ENCODE assay signal across 8 cellular contexts in the genomic region with DNA sequence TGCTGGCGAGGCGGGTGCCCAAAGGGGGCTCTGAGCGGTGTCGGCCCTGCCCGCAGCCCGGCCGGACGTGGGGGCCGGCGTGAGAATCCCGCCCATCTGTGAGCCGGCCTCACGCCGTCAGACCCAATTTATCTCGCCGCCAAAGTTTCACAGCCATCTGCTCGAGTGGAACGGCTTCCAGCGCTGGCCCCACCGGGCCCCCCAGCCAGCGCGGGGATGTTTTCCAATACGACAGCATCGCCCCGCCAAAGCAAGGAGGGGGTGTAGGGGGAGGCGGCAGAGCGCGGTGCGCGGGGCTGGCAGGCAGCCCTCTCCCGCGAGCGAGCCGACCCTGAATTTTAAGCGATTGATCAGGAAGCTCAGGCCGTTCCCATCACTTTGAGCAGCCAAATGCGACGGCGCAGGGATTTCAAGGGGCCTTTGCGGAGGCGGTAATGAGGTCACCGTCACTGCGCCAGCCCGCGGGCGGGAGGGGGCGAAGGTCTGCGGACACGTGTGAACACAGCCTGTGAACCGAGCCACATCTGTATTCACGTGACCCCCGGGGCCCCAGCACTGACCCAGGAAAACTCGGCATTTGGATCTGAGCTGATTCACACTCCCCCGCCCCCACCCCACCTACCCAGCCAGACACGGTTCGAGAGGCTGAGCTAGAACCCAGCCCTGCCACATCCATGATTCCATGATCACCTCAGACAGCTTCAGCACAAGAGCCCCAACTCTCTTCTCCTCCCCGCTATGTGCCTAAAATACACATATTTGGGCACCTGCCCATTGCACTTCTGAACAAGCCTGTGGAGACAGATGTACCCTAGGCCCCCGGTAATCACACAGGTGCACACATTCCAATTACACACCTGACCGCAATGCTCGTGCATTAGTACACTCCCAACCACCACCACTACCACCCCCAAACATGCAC. TPM values are rescaled to one million over a fixed set of nuclear protein-coding genes. Genes with fewer than 3 reads are reported as not detected.
A peak's percentile ranks its signal among the peaks of the same experiment; 100 is the strongest.
DNase-seq lines count a peak whose midpoint lies in the region; ATAC-seq, FAIRE-seq and TF ChIP-seq lines count a peak whose summit lies in the region.

No MANE protein-coding gene starts in this region.

- H3K36me3 ChIP-seq in SK-N-SH (replicated peaks in 1 of 2; ENCODE audit: control insufficient read depth in 1 of 2, insufficient read depth in 2 of 2, low read length in 1 of 2) (no peaks in the 10 kb centered on the region), K562 (ENCODE audit: control insufficient read depth, insufficient read depth, low read length) (no peaks in the 10 kb centered on the region), smooth muscle cell (ENCODE audit: low read depth) (no peaks in the 10 kb centered on the region)

- no peaks in the 10 kb centered on the region for H4K20me1 ChIP-seq in SK-N-SH (ENCODE audit: insufficient read depth)
- H4K20me1 ChIP-seq in K562 (replicated peaks; ENCODE audit: control insufficient read depth, insufficient read depth, low read length), result 0 out of 2 replicates have a peak, but pooled peaks cover 9% of the 10 kb centered on the region
- no peaks in the 10 kb centered on the region for H4K20me1 ChIP-seq in smooth muscle cell (ENCODE audit: low read depth)

- H3K79me2 ChIP-seq in SK-N-SH (ENCODE audit: insufficient read depth), result no peaks in the 10 kb centered on the region
- H3K79me2 ChIP-seq in K562 (ENCODE audit: control insufficient read depth, insufficient read depth, low read length), result no peaks in the 10 kb centered on the region; the same call in 2 of the 3 replicates
- no peaks in the 10 kb centered on the region for H3K79me2 ChIP-seq in smooth muscle cell (ENCODE audit: low read depth)

- H3K9ac ChIP-seq in SK-N-SH (0 out of 2 replicates have a peak overlapping the region, but pooled peaks have one; percentile 20), K562 (ENCODE audit: insufficient read depth in 1 of 2, low read depth in 2 of 2, low read length in 2 of 2) (peak overlapping the region in 1 of 2 experiments; percentile 53; a peak in 2 of 4 replicates), smooth muscle cell (ENCODE audit: low read depth) (peak overlapping the region; percentile 88)

- TF ChIP-seq POLR2A in K562 (conservative IDR thresholded peaks at IDR 0.05), result no peak

- H3K9me1 ChIP-seq in K562 (ENCODE audit: control insufficient read depth, insufficient read depth, low read length), result peaks cover 5% of the 10 kb centered on the region

- ATAC-seq in HG02759 (IDR thresholded peaks at IDR 0.05; ENCODE audit: unreplicated experiment) (peak; percentile 29), K562 (peak; percentile 42)

- no peak for TF ChIP-seq RAD21 in SK-N-SH (IDR thresholded peaks at IDR 0.05; ENCODE audit: low read length)
- TF ChIP-seq RAD21 in K562 (CRISPR knock-in tag; conservative IDR thresholded peaks at IDR 0.05 in 1 of 2, IDR thresholded peaks at IDR 0.05 in 1 of 2), result no peak

- intact Hi-C loops in K562 (cut with micrococcal nuclease), result no loop called here

- H3K9me2 ChIP-seq in SK-N-SH, result no peaks in the 10 kb centered on the region

- BruUV-seq in K562 (replicated peaks; lab: Mats Ljungman, UMichigan), result no TSS peak

- H3K4me1 ChIP-seq in SK-N-SH (ENCODE audit: control insufficient read depth in 1 of 2, insufficient read depth in 2 of 2, low read depth in 1 of 2, low read length in 1 of 2) (peaks cover 35 to 38% of the 10 kb centered on the region in 2 experiments; a peak in 3 of 4 replicates), K562 (replicated peaks in 1 of 2; ENCODE audit: control insufficient read depth in 2 of 2, insufficient read depth in 2 of 2, low read length in 2 of 2) (peaks cover 35 to 50% of the 10 kb centered on the region in 2 experiments), smooth muscle cell (ENCODE audit: low read depth) (peaks cover 30% of the 10 kb centered on the region)

- TF ChIP-seq CTCF in SK-N-SH (IDR thresholded peaks at IDR 0.05) (no peak), K562 (IDR thresholded peaks at IDR 0.05 in 2 of 3, conservative IDR thresholded peaks at IDR 0.05 in 1 of 3; ENCODE audit: insufficient read depth in 2 of 3, low read depth in 1 of 3, low read length in 3 of 3) (no peak), smooth muscle cell (IDR thresholded peaks at IDR 0.05; ENCODE audit: borderline replicate concordance, insufficient read depth, poor library complexity, severe bottlenecking) (no peak)

- H2AFZ ChIP-seq in SK-N-SH (ENCODE audit: low read depth) (peak overlapping the region; percentile 87; the same call in 1 of the 2 replicates), K562 (ENCODE audit: low read depth, low read length) (peak overlapping the region; percentile 29), smooth muscle cell (ENCODE audit: low read depth) (peak overlapping the region; percentile 2)

- H3K4me2 ChIP-seq in SK-N-SH (peak overlapping the region; percentile 56), K562 (ENCODE audit: insufficient read depth, low read length) (peak overlapping the region; percentile 31), smooth muscle cell (peak overlapping the region; percentile 88)

- no peak for TF ChIP-seq EP300 in SK-N-SH (IDR thresholded peaks at IDR 0.05; ENCODE audit: borderline replicate concordance in 1 of 2, low read depth in 1 of 2, low read length in 1 of 2)
- no peak for TF ChIP-seq EP300 in K562 (IDR thresholded peaks at IDR 0.05; ENCODE audit: low read length)

- DNase-seq in SK-N-SH (peak; percentile 76), K562 (ENCODE audit: extremely low read depth in 1 of 4, low spot score in 3 of 4) (peak; percentile 46 to 77 (median 72)), islet precursor cell (peak; percentile 79), smooth muscle cell (lab: John Stamatoyannopoulos, UW; ENCODE audit: unreplicated experiment) (peak; percentile 72), KG1 (lab: John Stamatoyannopoulos, UW) (no peak), NCI-H2107 treated with DMSO at 0.1 percent for 48 hours (lab: John Stamatoyannopoulos, UW; ENCODE audit: unreplicated experiment) (no peak)

- in situ Hi-C loops in K562 (cut with MboI), result no loop called here

- H3F3A ChIP-seq in SK-N-SH (replicated peaks; ENCODE audit: insufficient read depth) (peaks cover 17% of the 10 kb centered on the region), smooth muscle cell (ENCODE audit: low read depth) (peaks cover 7% of the 10 kb centered on the region)

- WGBS in SK-N-SH (ENCODE audit: low lambda C conversion rate), result 28% methylated on average over 26 of the region's 60 CpGs
- 5% methylated on average over 56 of the region's 60 CpGs for WGBS in K562 (ENCODE audit: insufficient coverage, low coverage, missing lambda C conversion rate)
- 4% methylated on average over 55 of the region's 60 CpGs for WGBS in smooth muscle cell (ENCODE audit: low lambda C conversion rate)

- H3K27me3 ChIP-seq in SK-N-SH (ENCODE audit: insufficient read depth) (no peaks in the 10 kb centered on the region), K562 (ENCODE audit: control insufficient read depth in 2 of 2, insufficient read depth in 2 of 2, low read length in 2 of 2) (peaks cover 15 to 26% of the 10 kb centered on the region in 2 experiments; a peak in 4 of 5 replicates), smooth muscle cell (ENCODE audit: low read depth) (no peaks in the 10 kb centered on the region)

- CTCF ChIA-PET in SK-N-SH (lab: Yijun Ruan, JAX), result interaction anchor here (0.9 to 4.2 kb wide), 5 partner anchors 16 to 39 kb away, joined by 3 to 24 read pairs (median 3); no protein-coding TSS in a partner anchor
- CTCF ChIA-PET in K562 (lab: Yijun Ruan, JAX; ENCODE audit: low intra/inter-chr PET ratio), result no interaction called here

- H3K9me3 ChIP-seq in SK-N-SH (no peaks in the 10 kb centered on the region), K562 (replicated peaks; ENCODE audit: control insufficient read depth, insufficient read depth, low read depth, low read length) (no peaks in the 10 kb centered on the region), smooth muscle cell (replicated peaks; ENCODE audit: low read depth) (no peaks in the 10 kb centered on the region)

- H3K4me3 ChIP-seq in GM08714 (ENCODE audit: low read length) (peak overlapping the region; percentile 26; the same call in 1 of the 2 replicates), SK-N-SH (ENCODE audit: low read depth in 2 of 2, low read length in 1 of 2) (peak overlapping the region in 1 of 2 experiments; percentile 33; a peak in 3 of 4 replicates), K562 (peak overlapping the region; percentile 12; the same call in 1 of the 2 replicates), smooth muscle cell (peak overlapping the region; percentile 43)

- H3K27ac ChIP-seq in SK-N-SH (ENCODE audit: low read depth in 2 of 2, low read length in 1 of 2) (no peak overlapping the region), K562 (ENCODE audit: extremely low read depth, low read depth, low read length) (no peak overlapping the region), smooth muscle cell (ENCODE audit: low read depth) (peak overlapping the region; percentile 86)

- POLR2A ChIA-PET in SK-N-SH (lab: Yijun Ruan, JAX), result interaction anchor here (1.2 to 1.6 kb wide), 2 partner anchors 38 to 109 kb away, joined by 6 to 7 read pairs; no protein-coding TSS in a partner anchor
- POLR2A ChIA-PET in K562 (lab: Yijun Ruan, JAX), result interaction anchor here (1.0 kb wide), 1 partner anchor 112 kb away, joined by 6 read pairs; no protein-coding TSS in a partner anchor

- FAIRE-seq in K562 (lab: Jason Lieb, UNC), result peak; percentile 48

RNA-seq across cellular contexts. Expression of a gene that starts 47.8 kb away (rescaled TPM):
- polyA plus RNA-seq in SK-N-SH (2012; rRNA removed), result 0.15 TPM in 2 replicates
- polyA plus RNA-seq in SK-N-SH (2012; cell fraction: cytosol; rRNA removed), result 0.09 and 0.13 TPM in 2 replicates
- polyA plus RNA-seq in SK-N-SH (2012; cell fraction: nucleus; rRNA removed), result 0.62 and 0.63 TPM in 2 replicates
- 0.09 TPM in 2 replicates for total RNA-seq in K562 (2011; cell fraction: chromatin; rRNA removed; ENCODE audit: low replicate concordance)
- total RNA-seq in K562 (2011; cell fraction: nucleolus; rRNA removed), result under 0.01 TPM in 1 of 2 replicates, not detected in the other
- not detected in 2 replicates for total RNA-seq in K562 (2011; cell fraction: nucleoplasm; rRNA removed)
- 0.09 TPM in 1 of 2 replicates, not detected in the other for total RNA-seq in K562 (2014; rRNA removed)
- total RNA-seq in K562 (2014; rRNA removed; fragmentation: Illumina TruSeq; extraction: Trizol), result not detected in 2 replicates
- not detected in 2 replicates for total RNA-seq in K562 (2015; rRNA removed; fragmentation: Illumina TruSeq; extraction: Trizol)
- 0.04 and 0.07 TPM in 2 replicates for total RNA-seq in K562 (2021)
- 0.04 and 0.11 TPM in 2 replicates for polyA plus RNA-seq in K562 (2011; rRNA removed)
- polyA plus RNA-seq in K562 (2011; cell fraction: cytosol; rRNA removed), result 0.09 TPM in 1 of 2 replicates, not detected in the other
- 0.18 and 0.29 TPM in 2 replicates for polyA plus RNA-seq in K562 (2011; cell fraction: nucleus; rRNA removed)
- 0.01 and 0.06 TPM in 2 replicates for polyA plus RNA-seq in K562 (2012)
- 0.01 TPM in 1 of 2 replicates, not detected in the other for polyA plus RNA-seq in K562 (2014; fragmentation: Illumina TruSeq; extraction: Trizol)
- polyA plus RNA-seq in K562 (2014; fragmentation: Nextera tagmentation; extraction: Ambion mirVana), result not detected
- polyA plus RNA-seq in K562 (2014; rRNA removed), result 0.01 TPM in 1 of 2 replicates, not detected in the other
- polyA minus RNA-seq in K562 (2011; rRNA and poly(A)+ RNA removed), result 0.03 TPM in 1 of 2 replicates, not detected in the other
- polyA minus RNA-seq in K562 (2011; cell fraction: cytosol; rRNA and poly(A)+ RNA removed), result not detected in 2 replicates
- polyA minus RNA-seq in K562 (2011; cell fraction: nucleus; rRNA and poly(A)+ RNA removed), result 0.11 TPM in 1 of 2 replicates, not detected in the other
- 0.72 and 0.81 TPM in 2 replicates for total RNA-seq in smooth muscle cell
- 0.43 and 0.54 TPM in 2 replicates for polyA plus RNA-seq in smooth muscle cell

Comparison
In these comparisons a context has a peak if more than half of its experiments do, and no peak if none do; other contexts are left out.
1. DNase-seq: peak in SK-N-SH (single experiment), K562 (4 of 4), islet precursor cell (single experiment) and smooth muscle cell (single experiment); none in KG1 (single experiment) and NCI-H2107 treated with DMSO at 0.1 percent for 48 hours (single experiment).
2. H2AFZ ChIP-seq: peak in every context shown above with its lines; median percentile 87 in SK-N-SH; 29 in K562; 2 in smooth muscle cell.
3. H3K4me2 ChIP-seq: peak in every context shown above with its lines; median percentile 88 in smooth muscle cell; 56 in SK-N-SH; 31 in K562.